In genomic region chr4:3623106-3623505, GRCh38 we compare ENCODE assay signal across 25 cellular contexts.
"Had no signal": no experiment of that assay in that cellular context is flagged by ENCODE, and none has a peak within 500 bp of the region (broad histone marks: within the 10 kb centered on the region; RNA-seq: fewer than 3 reads in every experiment).

No MANE protein-coding gene starts in this region.

- H3K4me2 ChIP-seq: hepatocyte had no signal

- H3K9me3 ChIP-seq: neutrophil, right atrium auricular region, right lobe of liver, suprapubic skin, thoracic aorta, tibial artery had no signal

- H3K27ac ChIP-seq: heart right ventricle, hepatocyte, left ventricle myocardium inferior, neutrophil, parathyroid adenoma, right atrium auricular region, right lobe of liver, suprapubic skin, thoracic aorta, tibial artery had no signal

- H3K36me3 ChIP-seq: heart right ventricle, left ventricle myocardium inferior, neutrophil, right atrium auricular region, right lobe of liver, suprapubic skin, thoracic aorta, tibial artery had no signal

- DNase-seq: heart right ventricle; islet precursor cell; left ventricle myocardium inferior; naive B cell; natural killer cell; occipital lobe; stimulated activated CD4-positive, alpha-beta T cell treated with anti-CD3 and anti-CD28 coated beads, Interleukin-12 subunit alpha, Interleukin-12 subunit beta, amount 100 ng/mL, for 4 hours; stimulated activated CD4-positive, alpha-beta T cell treated with anti-CD3 and anti-CD28 coated beads, Interleukin-15, amount 100 ng/mL, for 24 hours; stimulated activated CD4-positive, alpha-beta T cell treated with anti-CD3 and anti-CD28 coated beads, Interleukin-2, amount 100 ng/mL, for 24 hours; stimulated activated CD4-positive, alpha-beta T cell treated with anti-CD3 and anti-CD28 coated beads, Interleukin-4, amount 100 ng/mL, for 1 hour; stimulated activated naive B cell treated with anti-CD40 and anti-IgM and Interleukin-4, amounts not matched to agents 10 μg/mL and 1 μg/mL and 100 μg/mL, for 72 hours; tibial artery; trophoblast cell had no signal

- H3K27me3 ChIP-seq: hepatocyte, right atrium auricular region, right lobe of liver had no signal

- H3K36me3 Mint-ChIP-seq: mesothelial cell of epicardium; naive B cell; natural killer cell; stimulated activated naive B cell treated with anti-CD40 and anti-IgM and Interleukin-4, amounts not matched to agents 10 μg/mL and 1 μg/mL and 100 μg/mL, for 72 hours had no signal

- ATAC-seq: heart right ventricle; natural killer cell; right lobe of liver; stimulated activated naive B cell treated with anti-CD40 and anti-IgM and Interleukin-4, amounts not matched to agents 10 μg/mL and 1 μg/mL and 100 μg/mL, for 72 hours had no signal

- H2AFZ ChIP-seq: hepatocyte, parathyroid adenoma had no signal

- H3K79me2 ChIP-seq: hepatocyte, parathyroid adenoma had no signal

- H3K4me3 ChIP-seq: heart right ventricle, hepatocyte, left ventricle myocardium inferior, lung, right atrium auricular region, right lobe of liver, smooth muscle cell, suprapubic skin, thoracic aorta, tibial artery had no signal

- H3K4me1 Mint-ChIP-seq: naive B cell had no signal

- H3K4me3 Mint-ChIP-seq: mesothelial cell of epicardium; naive B cell; natural killer cell; stimulated activated naive B cell treated with anti-CD40 and anti-IgM and Interleukin-4, amounts not matched to agents 10 μg/mL and 1 μg/mL and 100 μg/mL, for 72 hours; stimulated activated naive CD8-positive, alpha-beta T cell treated with anti-CD3 and anti-CD28 coated beads, Interleukin-15, Interleukin-2, amounts not matched to agents 100 ng/mL and 50 ng/mL, for 24 hours had no signal

- H3K27ac Mint-ChIP-seq: naive B cell; natural killer cell; progenitor cell of endocrine pancreas; stimulated activated naive B cell treated with anti-CD40 and anti-IgM and Interleukin-4, amounts not matched to agents 10 μg/mL and 1 μg/mL and 100 μg/mL, for 72 hours; stimulated activated naive CD8-positive, alpha-beta T cell treated with anti-CD3 and anti-CD28 coated beads, Interleukin-15, Interleukin-2, amounts not matched to agents 100 ng/mL and 50 ng/mL, for 24 hours had no signal

- H3K9ac ChIP-seq: parathyroid adenoma had no signal

- H3K4me1 ChIP-seq: heart right ventricle, left ventricle myocardium inferior, parathyroid adenoma, right atrium auricular region, right lobe of liver, suprapubic skin, tibial artery had no signal

- H3K9me3 Mint-ChIP-seq: natural killer cell; stimulated activated naive CD8-positive, alpha-beta T cell treated with anti-CD3 and anti-CD28 coated beads, Interleukin-15, Interleukin-2, amounts not matched to agents 100 ng/mL and 50 ng/mL, for 24 hours had no signal
